ENCODE assay signal across 15 cellular contexts in the genomic region with DNA sequence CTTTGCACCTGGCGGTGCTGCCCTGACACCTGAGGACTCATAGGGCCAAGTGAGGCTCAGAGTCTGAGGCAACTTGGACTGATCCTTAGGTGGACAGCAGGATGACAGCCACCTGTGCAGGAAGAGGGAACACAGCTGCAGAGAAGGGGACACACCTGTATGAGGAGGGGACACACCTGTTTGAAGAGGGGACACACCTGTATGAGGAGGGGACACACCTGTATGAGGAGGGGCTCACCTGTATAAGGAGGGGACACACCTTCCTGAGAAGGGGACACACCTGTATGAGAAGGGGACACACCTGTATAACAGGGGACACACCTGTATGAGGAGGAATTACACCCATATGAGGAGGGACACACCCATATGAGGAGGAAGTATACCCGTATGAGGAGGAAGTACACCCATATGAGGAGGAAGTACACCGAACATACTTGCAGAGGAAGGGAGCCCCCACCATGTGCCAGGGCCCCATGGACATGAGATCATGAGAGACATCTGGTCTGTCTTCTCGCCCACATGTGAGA.
"Had no signal": no experiment of that assay in that cellular context is flagged by ENCODE, and none has a peak within 500 bp of the region (broad histone marks: within the 10 kb centered on the region; RNA-seq: fewer than 3 reads in every experiment).

No MANE protein-coding gene starts in this region.

- DNase-seq: activated naive CD4-positive, alpha-beta T cell; anterior cingulate cortex; brain microvascular endothelial cell; cortex of kidney; effector CD4-positive, alpha-beta T cell; foreskin melanocyte; kidney glomerular epithelial cell; pancreas; stimulated activated naive CD4-positive, alpha-beta T cell; tibial artery had no signal

- H3K27ac Mint-ChIP-seq: activated T-helper 1 cell treated with anti-CD3 and anti-CD28 coated beads, Interleukin-12 subunit alpha, Interleukin-12 subunit beta, Interleukin-2, Interleukin-4 antibody, amounts not matched to agents 30 ng/mL and 10 ng/mL and 1 ng/mL, durations not matched to agents 14 hours and 24 hours and 36 hours; neural progenitor cell had no signal

- H3K36me3 Mint-ChIP-seq: neural progenitor cell had no signal

- H3K4me3 Mint-ChIP-seq: activated T-helper 1 cell treated with anti-CD3 and anti-CD28 coated beads, Interleukin-12 subunit alpha, Interleukin-12 subunit beta, Interleukin-2, Interleukin-4 antibody, amounts not matched to agents 30 ng/mL and 10 ng/mL and 1 ng/mL, durations not matched to agents 14 hours and 24 hours and 36 hours; central memory CD8-positive, alpha-beta T cell; neural progenitor cell had no signal

- H3K36me3 ChIP-seq: brain microvascular endothelial cell, neural progenitor cell, pancreas, tibial artery, vagina had no signal

- H3K27ac ChIP-seq: brain microvascular endothelial cell, neural progenitor cell, pancreas, tibial artery, vagina had no signal

- H3K4me1 ChIP-seq: neural progenitor cell, pancreas, tibial artery, vagina had no signal

- H3K9me3 ChIP-seq: pancreas, tibial artery, vagina had no signal

- H3K4me3 ChIP-seq: neural progenitor cell, pancreas, tibial artery, vagina had no signal

- ATAC-seq: activated CD4-positive, CD25-positive, alpha-beta regulatory T cell treated with anti-CD3 and anti-CD28 coated beads, Interleukin-2, amount 50 U/mL, for 24 hours; pancreas had no signal
